ENCODE assay signal across 8 cellular contexts in genomic region chr6:81752969-81753708, GRCh38. TPM values are rescaled to one million over a fixed set of nuclear protein-coding genes. Genes with fewer than 3 reads are reported as not detected.
DNase-seq lines count a peak whose midpoint lies in the region; ATAC-seq and TF ChIP-seq lines count a peak whose summit lies in the region.

No MANE protein-coding gene starts in this region.

- peak overlapping the region; percentile 92 for H3K27ac Mint-ChIP-seq in activated CD4-positive, alpha-beta T cell treated with anti-CD3 and anti-CD28 coated beads, Interleukin-2, amount 10 ng/mL, durations not matched to agents 7 days and 5 days

- intact Hi-C loops in left colon (cut with DNase I, micrococcal nuclease): loop anchor here in 1 of 2 donors (5.0 to 10.0 kb wide), 3 partner anchors 1148 to 1618 kb away; no protein-coding TSS in a partner anchor

- peaks cover 23% of the 10 kb centered on the region for H3K27me3 Mint-ChIP-seq in activated CD4-positive, alpha-beta T cell treated with anti-CD3 and anti-CD28 coated beads, Interleukin-2, amount 10 ng/mL, durations not matched to agents 7 days and 5 days

- TF ChIP-seq CTCF in coronary artery (IDR thresholded peaks at IDR 0.05): no peak

- H3K9me3 Mint-ChIP-seq in activated CD4-positive, alpha-beta T cell treated with anti-CD3 and anti-CD28 coated beads, Interleukin-2, amount 10 ng/mL, durations not matched to agents 7 days and 5 days: no peaks in the 10 kb centered on the region

- H3K4me1 Mint-ChIP-seq in activated CD4-positive, alpha-beta T cell treated with anti-CD3 and anti-CD28 coated beads, Interleukin-2, amount 10 ng/mL, durations not matched to agents 7 days and 5 days: peaks cover 25% of the 10 kb centered on the region

- peak overlapping the region; percentile 94 to 98 for H3K27ac ChIP-seq in coronary artery

- peaks cover 11% of the 10 kb centered on the region for H3K36me3 Mint-ChIP-seq in activated CD4-positive, alpha-beta T cell treated with anti-CD3 and anti-CD28 coated beads, Interleukin-2, amount 10 ng/mL, durations not matched to agents 7 days and 5 days (ENCODE audit: low read depth)

- CTCF ChIA-PET in activated CD4-positive, alpha-beta T cell treated with anti-CD3 and anti-CD28 coated beads, Interleukin-2, amount 10 ng/mL, durations not matched to agents 7 days and 5 days (lab: Charles Lee): interaction anchor here (0.9 to 1.2 kb wide), 5 partner anchors 10 to 1645 kb away, joined by 3 read pairs; no protein-coding TSS in a partner anchor

- POLR2A ChIA-PET in activated CD4-positive, alpha-beta T cell treated with anti-CD3 and anti-CD28 coated beads, Interleukin-2, amount 10 ng/mL, durations not matched to agents 7 days and 5 days (lab: Charles Lee): interaction anchor here (0.6 to 0.7 kb wide), 2 partner anchors 40 to 879 kb away, joined by 3 read pairs; no protein-coding TSS in a partner anchor

- ATAC-seq in HG03039 (IDR thresholded peaks at IDR 0.05; ENCODE audit: unreplicated experiment) (peak; percentile 38), left colon (peak; percentile 73)

- H3K4me3 ChIP-seq in coronary artery: peak overlapping the region; percentile 90

- peak; percentile 37 to 70 for DNase-seq in NCI-H2081 (lab: John Stamatoyannopoulos, UW)
- no peak for DNase-seq in NCI-H2081 treated with DMSO at 0.1 percent for 48 hours (lab: John Stamatoyannopoulos, UW)
- peak; percentile 81 for DNase-seq in NCI-H460 (ENCODE audit: extremely low read depth, low read depth)
- peak; percentile 59 for DNase-seq in activated CD4-positive, alpha-beta T cell treated with anti-CD3 and anti-CD28 coated beads, Interleukin-2, amount 10 ng/mL, durations not matched to agents 7 days and 5 days
- peak; percentile 96 for DNase-seq in coronary artery (ENCODE audit: low spot score)
- peak; percentile 91 to 92 for DNase-seq in left colon
- DNase-seq in stimulated activated CD4-positive, alpha-beta T cell treated with anti-CD3 and anti-CD28 coated beads, Interleukin-1b, Interleukin-23, amount 100 ng/mL, for 1 hour (ENCODE audit: low read depth in 2 of 2): peak; percentile 12 to 29

- H3K4me3 Mint-ChIP-seq in activated CD4-positive, alpha-beta T cell treated with anti-CD3 and anti-CD28 coated beads, Interleukin-2, amount 10 ng/mL, durations not matched to agents 7 days and 5 days: peak overlapping the region; percentile 89

RNA-seq across cellular contexts. Expression of gene TENT5A, which starts 0.7 kb away (rescaled TPM):
- 94.4 and 108 TPM in 2 replicates for total RNA-seq in NCI-H460 (2014; rRNA removed; shearing (Covaris generic))
- 86.9 and 118 TPM in 2 replicates for polyA plus RNA-seq in NCI-H460 (2014; cell fraction: nucleus; rRNA removed)
- 1 to 10 TPM; 1.9 to 2.0 TPM for total RNA-seq in activated CD4-positive, alpha-beta T cell treated with anti-CD3 and anti-CD28 coated beads, Interleukin-2, amount 10 ng/mL, durations not matched to agents 7 days and 5 days
- 10 to 100 TPM; 26.3 to 29.3 TPM for total RNA-seq in left colon

Comparison
In these comparisons a context has a peak if more than half of its experiments do, and no peak if none do; other contexts are left out.
1. RNA of gene TENT5A, which starts 0.7 kb away (total RNA-seq): 94.4 to 108 TPM in NCI-H460 and 26.3 to 29.3 TPM in left colon; 1.9 to 2.0 TPM in activated CD4-positive, alpha-beta T cell treated with anti-CD3 and anti-CD28 coated beads, Interleukin-2, amount 10 ng/mL, durations not matched to agents 7 days and 5 days; every median in the first group is over 4 times any median in the second.